Comparison of ENCODE assay signal across 1 cellular context in genomic region chr16:70345840-70346239, GRCh38.
TF ChIP-seq lines count a peak whose summit lies in the region.

No MANE protein-coding gene starts in this region.

TF ChIP-seq in HepG2, 621 proteins besides CTCF, POLR2A, EP300 and RAD21 (continued from another document):
- TF ChIP-seq ZNF142 (CRISPR knock-in tag; IDR thresholded peaks at IDR 0.05), result no peak
- TF ChIP-seq ZBTB3 (CRISPR knock-in tag; IDR thresholded peaks at IDR 0.05; ENCODE audit: borderline replicate concordance, low read depth), result no peak
- no peak for TF ChIP-seq MED13 (CRISPR knock-in tag; IDR thresholded peaks at IDR 0.05)
- TF ChIP-seq ZNF101 (CRISPR knock-in tag; IDR thresholded peaks at IDR 0.05; ENCODE audit: borderline replicate concordance, low read depth), result no peak
- TF ChIP-seq ZNF496 (CRISPR knock-in tag; IDR thresholded peaks at IDR 0.05; ENCODE audit: insufficient replicate concordance), result no peak
- TF ChIP-seq FLYWCH1 (CRISPR knock-in tag; IDR thresholded peaks at IDR 0.05), result no peak
- TF ChIP-seq ZNF383 (CRISPR knock-in tag; IDR thresholded peaks at IDR 0.05; ENCODE audit: borderline replicate concordance), result no peak
- TF ChIP-seq TAF15 (IDR thresholded peaks at IDR 0.05; ENCODE audit: low read depth, low read length, poor library complexity, severe bottlenecking), result no peak
- no peak for TF ChIP-seq MZF1 (CRISPR knock-in tag; IDR thresholded peaks at IDR 0.05; ENCODE audit: borderline replicate concordance)
- TF ChIP-seq RAD51 (IDR thresholded peaks at IDR 0.05; ENCODE audit: borderline replicate concordance), result no peak
- no peak for TF ChIP-seq ZNF550 (CRISPR knock-in tag; IDR thresholded peaks at IDR 0.05; ENCODE audit: borderline replicate concordance)
- TF ChIP-seq ZSCAN31 (CRISPR knock-in tag; IDR thresholded peaks at IDR 0.05; ENCODE audit: low read depth), result no peak
- TF ChIP-seq ZNF225 (CRISPR knock-in tag; IDR thresholded peaks at IDR 0.05), result no peak
- TF ChIP-seq CHD4 (IDR thresholded peaks at IDR 0.05; ENCODE audit: borderline replicate concordance, low read length), result peak; percentile 29; the same call in 1 of the 2 replicates
- TF ChIP-seq ZNF883 (CRISPR knock-in tag; IDR thresholded peaks at IDR 0.05; ENCODE audit: not compliant biosample characterization), result no peak
- no peak for TF ChIP-seq GTF2F1 (IDR thresholded peaks at IDR 0.05; ENCODE audit: low read length)
- TF ChIP-seq GATAD2A (CRISPR knock-in tag; IDR thresholded peaks at IDR 0.05), result no peak
- no peak for TF ChIP-seq NFRKB (IDR thresholded peaks at IDR 0.05)
- TF ChIP-seq ZNF619 (CRISPR knock-in tag; IDR thresholded peaks at IDR 0.05), result no peak
- no peak for TF ChIP-seq FOXA3 (CRISPR knock-in tag; IDR thresholded peaks at IDR 0.05)
